In genomic region chr1:228646717-228647522, GRCh38 we compare ENCODE assay signal across 9 cellular contexts.
A peak's percentile ranks its signal among the peaks of the same experiment; 100 is the strongest.
DNase-seq lines count a peak whose midpoint lies in the region; ATAC-seq, FAIRE-seq and TF ChIP-seq lines count a peak whose summit lies in the region.
"Had no signal": no experiment of that assay in that cellular context is flagged by ENCODE, and none has a peak within 500 bp of the region (broad histone marks: within the 10 kb centered on the region; RNA-seq: fewer than 3 reads in every experiment).

No MANE protein-coding gene starts in this region.

- no peaks in the 10 kb centered on the region for H3K36me3 ChIP-seq in HUES48 (ENCODE audit: control insufficient read depth, insufficient read depth, low read length)
- H3K36me3 ChIP-seq in K562 (ENCODE audit: control insufficient read depth, insufficient read depth, low read length) = no peaks in the 10 kb centered on the region

- peak overlapping the region; percentile 76 for H3K4me2 ChIP-seq in K562 (ENCODE audit: insufficient read depth, low read length)

- no TSS peak for BruUV-seq in K562 (replicated peaks; lab: Mats Ljungman, UMichigan)

- H3K4me1 ChIP-seq in HUES48 (ENCODE audit: control insufficient read depth, insufficient read depth, low read length) (peaks cover 7% of the 10 kb centered on the region), K562 (replicated peaks in 1 of 2; ENCODE audit: control insufficient read depth in 2 of 2, insufficient read depth in 2 of 2, low read length in 2 of 2) (peaks cover 5 to 24% of the 10 kb centered on the region in 2 experiments; a peak in 2 of 5 replicates)

- peak; percentile 35 for FAIRE-seq in K562 (lab: Jason Lieb, UNC)
- FAIRE-seq: colon had no signal

- H3K4me3 ChIP-seq in HUES48 (ENCODE audit: low read depth, low read length) = peak overlapping the region; percentile 63
- H3K4me3 ChIP-seq in K562 = peak overlapping the region; percentile 37

- WGBS in K562 (ENCODE audit: insufficient coverage, low coverage, missing lambda C conversion rate) = 4% methylated on average over 47 of the region's 49 CpGs

- in situ Hi-C loops in K562 (cut with MboI) = no loop called here

- TF ChIP-seq EP300 in K562 (IDR thresholded peaks at IDR 0.05; ENCODE audit: low read length) = no peak

- no peaks in the 10 kb centered on the region for H3K9me3 ChIP-seq in HUES48 (ENCODE audit: control insufficient read depth, insufficient read depth, low read length)
- H3K9me3 ChIP-seq in K562 (replicated peaks; ENCODE audit: control insufficient read depth, insufficient read depth, low read depth, low read length) = no peaks in the 10 kb centered on the region

- no peaks in the 10 kb centered on the region for H3K79me2 ChIP-seq in K562 (ENCODE audit: control insufficient read depth, insufficient read depth, low read length)

- ATAC-seq in K562 (peak; percentile 85), HG03442 (IDR thresholded peaks at IDR 0.05; ENCODE audit: unreplicated experiment) (no peak)

- H2AFZ ChIP-seq in K562 (ENCODE audit: low read depth, low read length) = peak overlapping the region; percentile 60

- peaks cover 54% of the 10 kb centered on the region for H3K27me3 ChIP-seq in HUES48 (ENCODE audit: control insufficient read depth, insufficient read depth, low read length)
- H3K27me3 ChIP-seq in K562 (ENCODE audit: control insufficient read depth in 2 of 2, insufficient read depth in 2 of 2, low read length in 2 of 2) = peaks cover 18 to 39% of the 10 kb centered on the region in 2 experiments; a peak in 4 of 5 replicates

- DNase-seq in GM03348 (ENCODE audit: low spot score) (peak; percentile 58), SIG-M5 treated with dmso at 0.1 percent for 504 hours (lab: John Stamatoyannopoulos, UW; ENCODE audit: unreplicated experiment) (peak; percentile 94), K562 (ENCODE audit: extremely low read depth in 1 of 4, low spot score in 3 of 4) (peak in 2 of 4 experiments; percentile 14 to 23), iris pigment epithelial cell (ENCODE audit: low read depth) (peak; percentile 66), mucosa of gallbladder (ENCODE audit: low spot score) (no peak)
- peak; percentile 30 for DNase-seq in stimulated activated CD4-positive, alpha-beta T cell treated with anti-CD3 and anti-CD28 coated beads, Interleukin-1b, Interleukin-23, amount 100 ng/mL, for 48 hours

- H4K20me1 ChIP-seq in K562 (replicated peaks; ENCODE audit: control insufficient read depth, insufficient read depth, low read length) = no peaks in the 10 kb centered on the region

- no peaks in the 10 kb centered on the region for H3K9me1 ChIP-seq in K562 (ENCODE audit: control insufficient read depth, insufficient read depth, low read length)

- TF ChIP-seq CTCF in K562 (IDR thresholded peaks at IDR 0.05 in 2 of 3, conservative IDR thresholded peaks at IDR 0.05 in 1 of 3; ENCODE audit: insufficient read depth in 2 of 3, low read depth in 1 of 3, low read length in 3 of 3) = no peak

- no peak overlapping the region for H3K9ac ChIP-seq in HUES48 (ENCODE audit: low read depth, low read length)
- H3K9ac ChIP-seq in K562 (ENCODE audit: insufficient read depth in 1 of 2, low read depth in 2 of 2, low read length in 2 of 2) = peak overlapping the region; percentile 15 to 18; a peak in 2 of 4 replicates

- CTCF ChIA-PET in K562 (lab: Yijun Ruan, JAX; ENCODE audit: low intra/inter-chr PET ratio) = no interaction called here

- POLR2A ChIA-PET in K562 (lab: Yijun Ruan, JAX) = no interaction called here

- no peak for TF ChIP-seq RAD21 in K562 (CRISPR knock-in tag; conservative IDR thresholded peaks at IDR 0.05 in 1 of 2, IDR thresholded peaks at IDR 0.05 in 1 of 2)

- TF ChIP-seq POLR2A in K562 (conservative IDR thresholded peaks at IDR 0.05) = no peak

- intact Hi-C loops in K562 (cut with micrococcal nuclease) = no loop called here

- no peak overlapping the region for H3K27ac ChIP-seq in HUES48 (ENCODE audit: low read depth, low read length)
- no peak overlapping the region for H3K27ac ChIP-seq in K562 (ENCODE audit: extremely low read depth, low read depth, low read length)

TF ChIP-seq in K562, 482 proteins besides CTCF, POLR2A, EP300 and RAD21 (continues in another document):
- TF ChIP-seq ZNF639 (CRISPR knock-in tag; conservative IDR thresholded peaks at IDR 0.05 in 1 of 2, IDR thresholded peaks at IDR 0.05 in 1 of 2) (no peak), SAP30 (IDR thresholded peaks at IDR 0.05; ENCODE audit: borderline replicate concordance, insufficient read depth, low read depth, low read length, poor library complexity, severe bottlenecking) (no peak), PRMT5 (CRISPR knock-in tag; IDR thresholded peaks at IDR 0.05) (no peak), MCM7 (IDR thresholded peaks at IDR 0.05) (peak; percentile 77 to 84; a peak in 2 of 4 replicates), ZNF3 (CRISPR knock-in tag; IDR thresholded peaks at IDR 0.05) (no peak), ZNF76 (CRISPR knock-in tag; IDR thresholded peaks at IDR 0.05; ENCODE audit: borderline replicate concordance) (no peak), ZNF778 (CRISPR knock-in tag; IDR thresholded peaks at IDR 0.05) (no peak), TCFL5 (CRISPR knock-in tag; conservative IDR thresholded peaks at IDR 0.05) (no peak), ZNF23 (CRISPR knock-in tag; IDR thresholded peaks at IDR 0.05) (no peak), RBM17 (IDR thresholded peaks at IDR 0.05; ENCODE audit: borderline replicate concordance, low read depth, low read length) (no peak), ATF1 (CRISPR knock-in tag; IDR thresholded peaks at IDR 0.05) (no peak), ATF1 (tag; IDR thresholded peaks at IDR 0.05) (no peak), MEIS2 (IDR thresholded peaks at IDR 0.05; ENCODE audit: partially characterized antibody) (no peak), SIN3A (IDR thresholded peaks at IDR 0.05; ENCODE audit: borderline replicate concordance in 2 of 2, control insufficient read depth in 1 of 2, low read depth in 2 of 2, low read length in 2 of 2) (no peak), MEF2D (tag; conservative IDR thresholded peaks at IDR 0.05; ENCODE audit: low read depth) (no peak), ZNF146 (CRISPR knock-in tag; IDR thresholded peaks at IDR 0.05; ENCODE audit: unreplicated experiment) (no peak), ZSCAN32 (CRISPR knock-in tag; IDR thresholded peaks at IDR 0.05) (no peak), RBM14 (IDR thresholded peaks at IDR 0.05; ENCODE audit: borderline replicate concordance, insufficient read depth, low read depth, low read length) (no peak), POU5F1 (IDR thresholded peaks at IDR 0.05; ENCODE audit: borderline replicate concordance, low read depth, low read length, partially characterized antibody) (no peak), ZBTB2 (IDR thresholded peaks at IDR 0.05) (peak; percentile 64), RFX5 (IDR thresholded peaks at IDR 0.05; ENCODE audit: low read depth, low read length) (no peak), SMARCE1 (IDR thresholded peaks at IDR 0.05) (peak; percentile 58; the same call in 1 of the 2 replicates), ZBTB43 (CRISPR knock-in tag; IDR thresholded peaks at IDR 0.05) (no peak), EGR1 (conservative IDR thresholded peaks at IDR 0.05) (no peak)
- TF ChIP-seq, protein P1, sequence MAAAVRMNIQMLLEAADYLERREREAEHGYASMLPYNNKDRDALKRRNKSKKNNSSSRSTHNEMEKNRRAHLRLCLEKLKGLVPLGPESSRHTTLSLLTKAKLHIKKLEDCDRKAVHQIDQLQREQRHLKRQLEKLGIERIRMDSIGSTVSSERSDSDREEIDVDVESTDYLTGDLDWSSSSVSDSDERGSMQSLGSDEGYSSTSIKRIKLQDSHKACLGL (CRISPR knock-in tag; IDR thresholded peaks at IDR 0.05; ENCODE audit: borderline replicate concordance, poor library complexity, severe bottlenecking) = no peak
- TF ChIP-seq, protein P2, sequence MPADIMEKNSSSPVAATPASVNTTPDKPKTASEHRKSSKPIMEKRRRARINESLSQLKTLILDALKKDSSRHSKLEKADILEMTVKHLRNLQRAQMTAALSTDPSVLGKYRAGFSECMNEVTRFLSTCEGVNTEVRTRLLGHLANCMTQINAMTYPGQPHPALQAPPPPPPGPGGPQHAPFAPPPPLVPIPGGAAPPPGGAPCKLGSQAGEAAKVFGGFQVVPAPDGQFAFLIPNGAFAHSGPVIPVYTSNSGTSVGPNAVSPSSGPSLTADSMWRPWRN (IDR thresholded peaks at IDR 0.05; ENCODE audit: low read depth) = peak; percentile 42; the same call in 1 of the 2 replicates
